ENCODE assay signal across 8 cellular contexts in the genomic region with DNA sequence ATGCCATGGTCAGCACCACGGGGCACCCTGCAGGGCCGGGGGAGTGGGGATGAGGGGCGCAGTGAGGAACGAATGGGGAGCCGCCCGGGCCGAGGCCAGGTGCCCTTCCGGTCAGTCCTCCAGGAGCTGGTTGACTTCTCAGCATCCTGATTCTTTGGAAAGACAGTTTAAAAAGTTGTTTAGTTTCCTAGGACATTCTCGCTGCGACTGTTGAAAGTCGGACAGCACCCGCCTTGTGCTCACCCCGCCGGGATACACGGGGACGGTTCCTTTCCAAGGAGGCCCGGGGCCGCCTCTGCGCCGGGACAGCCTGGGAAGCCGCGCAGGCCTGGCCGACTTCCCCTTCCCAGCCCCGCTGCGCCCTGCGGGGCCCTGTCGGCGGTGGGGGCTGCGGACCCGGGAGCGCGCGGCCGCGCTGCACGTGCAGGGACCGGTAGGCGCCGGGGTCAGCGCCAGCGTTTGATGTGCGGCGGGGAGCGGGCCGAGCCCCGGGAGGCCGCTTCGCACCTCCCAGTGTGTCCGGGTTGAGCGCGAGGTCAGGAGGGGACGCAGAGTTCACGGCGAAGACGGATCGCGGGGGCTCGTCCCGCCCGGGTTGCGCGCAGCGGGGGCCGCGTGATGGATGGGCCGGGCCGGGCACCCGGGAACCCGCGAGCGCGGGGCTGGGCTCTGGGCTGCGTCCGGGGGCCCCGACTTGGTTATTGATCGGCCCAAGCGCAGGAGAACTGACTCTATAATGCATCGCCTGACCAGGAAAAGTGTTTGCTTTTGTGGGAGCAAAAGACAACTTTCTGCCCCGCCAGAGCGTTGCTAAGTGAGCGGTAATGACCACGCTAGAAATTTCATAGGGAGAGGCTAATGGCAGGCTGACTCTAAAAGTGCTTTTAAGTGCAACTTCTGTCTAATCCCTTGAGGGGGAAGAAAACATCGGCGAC. TPM values are rescaled to one million over a fixed set of nuclear protein-coding genes. Genes with fewer than 3 reads are reported as not detected.
DNase-seq lines count a peak whose midpoint lies in the region; ATAC-seq and TF ChIP-seq lines count a peak whose summit lies in the region.

No MANE protein-coding gene starts in this region.

- CTCF ChIA-PET in CD8-positive, alpha-beta memory T cell (lab: Charles Lee) = no interaction called here
- CTCF ChIA-PET in activated CD8-positive, alpha-beta T cell treated with anti-CD3 and anti-CD28 coated beads for 36 hours (lab: Charles Lee) = no interaction called here

- no peak overlapping the region for H4K12ac ChIP-seq in trophoblast cell (ENCODE audit: low read depth, low read length)

- POLR2A ChIA-PET in CD8-positive, alpha-beta memory T cell (lab: Charles Lee) = no interaction called here
- POLR2A ChIA-PET in activated CD8-positive, alpha-beta T cell treated with anti-CD3 and anti-CD28 coated beads for 36 hours (lab: Charles Lee) = no interaction called here

- no peak overlapping the region for H2BK12ac ChIP-seq in trophoblast cell (ENCODE audit: low read length)

- H3K36me3 Mint-ChIP-seq in CD8-positive, alpha-beta memory T cell = peaks cover 0 to 11% (median 2%) of the 10 kb centered on the region in 3 donors
- peaks cover 6% of the 10 kb centered on the region for H3K36me3 Mint-ChIP-seq in activated CD8-positive, alpha-beta T cell treated with anti-CD3 and anti-CD28 coated beads for 36 hours (ENCODE audit: low read depth)

- no peak for TF ChIP-seq CTCF in activated CD8-positive, alpha-beta T cell treated with anti-CD3 and anti-CD28 coated beads for 36 hours (IDR thresholded peaks at IDR 0.05)

- H3K4me2 ChIP-seq in trophoblast cell (ENCODE audit: low read length) = peak overlapping the region; percentile 97

- DNase-seq in CD8-positive, alpha-beta memory T cell = no peak
- peak; percentile 11 for DNase-seq in activated CD8-positive, alpha-beta T cell treated with anti-CD3 and anti-CD28 coated beads for 36 hours
- DNase-seq in left cardiac atrium (peak; percentile 40), trophoblast cell (no peak)

- WGBS in trophoblast cell (ENCODE audit: extremely low coverage, insufficient coverage, insufficient read length) = no CpG with 5 or more reads among the region's 84 CpGs

- no peak overlapping the region for H2BK120ac ChIP-seq in trophoblast cell (ENCODE audit: insufficient read depth, low read length, poor library complexity)

- peaks cover 7 to 14% (median 12%) of the 10 kb centered on the region in 5 donors for H3K9me3 Mint-ChIP-seq in CD8-positive, alpha-beta memory T cell
- peaks cover 19% of the 10 kb centered on the region for H3K9me3 Mint-ChIP-seq in activated CD8-positive, alpha-beta T cell treated with anti-CD3 and anti-CD28 coated beads for 36 hours

- H3K4me1 Mint-ChIP-seq in CD8-positive, alpha-beta memory T cell = peaks cover 8 to 12% (median 10%) of the 10 kb centered on the region in 3 donors
- H3K4me1 Mint-ChIP-seq in activated CD8-positive, alpha-beta T cell treated with anti-CD3 and anti-CD28 coated beads for 36 hours (ENCODE audit: low read depth) = peaks cover 10% of the 10 kb centered on the region

- peaks cover 58 to 84% of the 10 kb centered on the region in 2 donors for H3K27me3 Mint-ChIP-seq in CD8-positive, alpha-beta memory T cell
- H3K27me3 Mint-ChIP-seq in activated CD8-positive, alpha-beta T cell treated with anti-CD3 and anti-CD28 coated beads for 36 hours = peaks cover 47% of the 10 kb centered on the region

- no peak overlapping the region for H3K9ac ChIP-seq in trophoblast cell (ENCODE audit: low read length)

- H3K27me3 ChIP-seq in CD8-positive, alpha-beta memory T cell (ENCODE audit: insufficient read depth, low read length, poor library complexity, severe bottlenecking) = peaks cover 18% of the 10 kb centered on the region
- peaks cover 13% of the 10 kb centered on the region for H3K27me3 ChIP-seq in trophoblast cell (ENCODE audit: insufficient read depth, low read length)

- H3K18ac ChIP-seq in trophoblast cell (ENCODE audit: low read length) = no peak overlapping the region

- peak overlapping the region in 1 of 8 donors; percentile 40 for H3K27ac Mint-ChIP-seq in CD8-positive, alpha-beta memory T cell
- H3K27ac Mint-ChIP-seq in activated CD8-positive, alpha-beta T cell treated with anti-CD3 and anti-CD28 coated beads for 36 hours = no peak overlapping the region

- H3K27ac ChIP-seq in CD8-positive, alpha-beta memory T cell (ENCODE audit: low read depth, low read length) = no peak overlapping the region
- H3K27ac ChIP-seq in trophoblast cell (ENCODE audit: low read depth, low read length) = no peak overlapping the region

- no peak overlapping the region for H3K4ac ChIP-seq in trophoblast cell (ENCODE audit: low read depth, low read length)

- H3K4me3 Mint-ChIP-seq in CD8-positive, alpha-beta memory T cell = peak overlapping the region in 6 of 7 donors; percentile 47 to 69 (median 62)
- H3K4me3 Mint-ChIP-seq in activated CD8-positive, alpha-beta T cell treated with anti-CD3 and anti-CD28 coated beads for 36 hours = peak overlapping the region; percentile 54

- no peaks in the 10 kb centered on the region for H3K79me2 ChIP-seq in trophoblast cell (ENCODE audit: control insufficient read depth, insufficient read depth, low read length, poor library complexity)

- no peaks in the 10 kb centered on the region for H3K4me1 ChIP-seq in CD8-positive, alpha-beta memory T cell (ENCODE audit: insufficient read depth, low read length)
- H3K4me1 ChIP-seq in trophoblast cell (ENCODE audit: control insufficient read depth in 1 of 2, insufficient read depth in 2 of 2, low read length in 2 of 2) = peaks cover 0 to 5% of the 10 kb centered on the region in 2 experiments

- no peaks in the 10 kb centered on the region for H3K9me3 ChIP-seq in CD8-positive, alpha-beta memory T cell (ENCODE audit: low read length)
- H3K9me3 ChIP-seq in trophoblast cell (ENCODE audit: insufficient read depth, low read depth, low read length) = peaks cover 1% of the 10 kb centered on the region

- no peak overlapping the region for H3K23ac ChIP-seq in trophoblast cell (ENCODE audit: low read length)

- H3K36me3 ChIP-seq in CD8-positive, alpha-beta memory T cell (ENCODE audit: insufficient read depth, low read length) = no peaks in the 10 kb centered on the region
- no peaks in the 10 kb centered on the region for H3K36me3 ChIP-seq in trophoblast cell (ENCODE audit: control insufficient read depth in 1 of 2, insufficient read depth in 2 of 2, low read length in 2 of 2)

- no peak overlapping the region for H2AFZ ChIP-seq in trophoblast cell (ENCODE audit: insufficient read depth, low read length, poor library complexity)

- H3K79me1 ChIP-seq in trophoblast cell (ENCODE audit: low read length) = no peaks in the 10 kb centered on the region

- intact Hi-C loops in activated CD8-positive, alpha-beta T cell treated with anti-CD3 and anti-CD28 coated beads for 36 hours (cut with micrococcal nuclease) = no loop called here
- intact Hi-C loops in left cardiac atrium (cut with DNase I) = no loop called here

- peak; percentile 47 for ATAC-seq in activated CD8-positive, alpha-beta T cell treated with anti-CD3 and anti-CD28 coated beads for 36 hours
- ATAC-seq in left cardiac atrium = peak; percentile 80 to 87
- no peak for ATAC-seq in GM21786 (IDR thresholded peaks at IDR 0.05; ENCODE audit: unreplicated experiment)
- no peak for ATAC-seq in GM19035 (IDR thresholded peaks at IDR 0.05; ENCODE audit: unreplicated experiment)
- ATAC-seq in HG02852 (IDR thresholded peaks at IDR 0.05; ENCODE audit: unreplicated experiment) = no peak
- no peak for ATAC-seq in GM21360 (IDR thresholded peaks at IDR 0.05; ENCODE audit: unreplicated experiment)

- no peak overlapping the region for H4K8ac ChIP-seq in trophoblast cell (ENCODE audit: low read depth, low read length)

- H4K91ac ChIP-seq in trophoblast cell (ENCODE audit: low read depth, low read length) = no peak overlapping the region

- H3K4me3 ChIP-seq in CD8-positive, alpha-beta memory T cell (ENCODE audit: low read length) = peak overlapping the region; percentile 22
- peak overlapping the region; percentile 68 for H3K4me3 ChIP-seq in trophoblast cell (ENCODE audit: low read depth, low read length)

- H2BK5ac ChIP-seq in trophoblast cell (ENCODE audit: low read depth, low read length, poor library complexity) = no peak overlapping the region

- no peak overlapping the region for H2AK5ac ChIP-seq in trophoblast cell (ENCODE audit: low read length)

- no peak overlapping the region for H3K14ac ChIP-seq in trophoblast cell (ENCODE audit: low read length)

RNA-seq across cellular contexts. Expression of a gene that starts 28.0 kb away (rescaled TPM):
- not detected for total RNA-seq in CD8-positive, alpha-beta memory T cell
- polyA plus RNA-seq in CD8-positive, alpha-beta memory T cell = not detected
- total RNA-seq in activated CD8-positive, alpha-beta T cell treated with anti-CD3 and anti-CD28 coated beads for 36 hours = not detected
- total RNA-seq in left cardiac atrium = not detected
- polyA plus RNA-seq in trophoblast cell (2013) = not detected in 2 replicates

Comparison
In these comparisons a context has a peak if more than half of its experiments do, and no peak if none do; other contexts are left out.
1. DNase-seq: peak in activated CD8-positive, alpha-beta T cell treated with anti-CD3 and anti-CD28 coated beads for 36 hours (single experiment) and left cardiac atrium (single experiment); none in CD8-positive, alpha-beta memory T cell (0 of 5) and trophoblast cell (0 of 2).
2. ATAC-seq: peak in activated CD8-positive, alpha-beta T cell treated with anti-CD3 and anti-CD28 coated beads for 36 hours (single experiment) and left cardiac atrium (2 of 2); none in GM21786 (single experiment), GM19035 (single experiment), HG02852 (single experiment) and GM21360 (single experiment).